In the genomic region with DNA sequence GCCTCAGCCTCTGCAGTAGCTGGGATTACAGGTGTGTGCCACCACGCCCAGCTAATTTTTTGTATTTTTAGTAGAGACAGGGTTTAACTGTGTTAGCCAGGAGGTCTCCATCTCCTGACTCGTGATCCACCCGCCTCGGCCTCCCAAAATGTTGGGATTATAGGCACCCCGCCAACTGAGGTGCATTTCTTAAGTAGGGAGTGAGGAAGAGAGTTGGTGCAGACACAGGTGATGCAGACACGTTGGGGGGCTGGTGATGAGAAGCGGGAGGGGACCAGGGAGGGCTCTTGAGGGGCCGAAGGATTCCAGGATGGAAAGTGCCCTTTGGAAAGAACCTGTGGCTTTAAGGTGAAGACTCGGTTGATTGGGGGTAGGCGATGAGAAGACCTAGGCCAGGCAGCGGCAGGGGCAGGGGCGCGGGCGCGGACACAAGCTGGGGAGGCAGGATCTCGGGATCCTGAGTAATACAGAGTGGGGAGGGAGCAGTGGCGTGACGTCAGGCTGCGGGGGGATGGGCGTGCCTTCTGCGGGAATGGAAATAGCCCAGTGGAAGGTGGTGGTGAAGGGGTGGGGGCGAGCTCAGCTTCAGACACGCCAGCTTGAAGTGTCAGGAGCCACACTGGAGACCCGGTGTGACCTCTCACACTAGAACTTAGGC, we compare ENCODE assay signal across 11 cellular contexts. TPM values are rescaled to one million over a fixed set of nuclear protein-coding genes. Genes with fewer than 3 reads are reported as not detected.
DNase-seq lines count a peak whose midpoint lies in the region; ATAC-seq and TF ChIP-seq lines count a peak whose summit lies in the region.
"Had no signal": no experiment of that assay in that cellular context is flagged by ENCODE, and none has a peak within 500 bp of the region (broad histone marks: within the 10 kb centered on the region; RNA-seq: fewer than 3 reads in every experiment).

No MANE protein-coding gene starts in this region.

- no peak for TF ChIP-seq CTCF in epithelial cell of esophagus (IDR thresholded peaks at IDR 0.05; ENCODE audit: insufficient read depth, low read depth, low read length, missing control alignments)
- TF ChIP-seq CTCF in type B pancreatic cell (conservative IDR thresholded peaks at IDR 0.05), result no peak
- TF ChIP-seq CTCF in PC-9 (conservative IDR thresholded peaks at IDR 0.05), result no peak

- no peak overlapping the region for H3K27ac Mint-ChIP-seq in type B pancreatic cell

- ATAC-seq in SK-N-SH treated with all-trans-retinoic acid at 6 μM for 48 hours, result no peak

- BruUV-seq in PC-9 (replicated peaks; lab: Mats Ljungman, UMichigan), result no TSS peak

- no peak overlapping the region for H3K27ac ChIP-seq in PC-9

- peaks cover 18% of the 10 kb centered on the region for H3K4me1 ChIP-seq in PC-9 (replicated peaks; ENCODE audit: insufficient read depth)

- intact Hi-C loops in PC-9 (cut with micrococcal nuclease; ENCODE audit: unreplicated experiment), result no loop called here

- DNase-seq in NCI-H69 (lab: John Stamatoyannopoulos, UW), result peak; percentile 19
- peak; percentile 57 for DNase-seq in epithelial cell of esophagus (ENCODE audit: low read depth)
- DNase-seq in middle frontal gyrus (ENCODE audit: extremely low spot score, low spot score), result peak; percentile 32
- DNase-seq in type B pancreatic cell (ENCODE audit: extremely low spot score, unreplicated experiment), result no peak
- DNase-seq in PC-9, result no peak
- no peak for DNase-seq in A172 (ENCODE audit: low spot score)
- DNase-seq in SIG-M5 treated with dmso at 0.1 percent for 504 hours (lab: John Stamatoyannopoulos, UW; ENCODE audit: unreplicated experiment), result no peak
- DNase-seq: activated naive CD4-positive, alpha-beta T cell; NCI-H1092; stimulated activated CD4-positive, alpha-beta T cell treated with anti-CD3 and anti-CD28 coated beads, Interleukin-2, amount 100 ng/mL, for 48 hours had no signal

- H2AFZ ChIP-seq in PC-9, result no peak overlapping the region

- no peaks in the 10 kb centered on the region for H3K36me3 Mint-ChIP-seq in type B pancreatic cell

- H3K27me3 ChIP-seq in PC-9 (ENCODE audit: insufficient read depth, low read depth), result no peaks in the 10 kb centered on the region

- no peaks in the 10 kb centered on the region for H3K27me3 Mint-ChIP-seq in type B pancreatic cell

- peak overlapping the region; percentile 51 for H3K4me3 Mint-ChIP-seq in type B pancreatic cell

- H3K36me3 ChIP-seq in PC-9 (ENCODE audit: low read depth), result no peaks in the 10 kb centered on the region

- H3K9me3 ChIP-seq in PC-9 (ENCODE audit: insufficient read depth, low read depth), result no peaks in the 10 kb centered on the region

- H3F3A ChIP-seq in PC-9 (ENCODE audit: insufficient read depth, low read depth), result peaks cover 7% of the 10 kb centered on the region; the same call in 1 of the 2 replicates

- peaks cover 28% of the 10 kb centered on the region for H3K4me1 Mint-ChIP-seq in type B pancreatic cell (ENCODE audit: unreplicated experiment)

- no peaks in the 10 kb centered on the region for H3K9me3 Mint-ChIP-seq in type B pancreatic cell

- POLR2A ChIA-PET in PC-9 (lab: Charles Lee; ENCODE audit: unreplicated experiment), result no interaction called here

- peaks cover 18% of the 10 kb centered on the region for H4K20me1 ChIP-seq in PC-9 (ENCODE audit: insufficient read depth)

- H3K9me2 ChIP-seq in PC-9 (ENCODE audit: insufficient read depth), result no peaks in the 10 kb centered on the region

- H3K4me2 ChIP-seq in PC-9, result no peak overlapping the region

- H3K79me2 ChIP-seq in PC-9 (ENCODE audit: low read depth), result peaks cover 24% of the 10 kb centered on the region

- CTCF ChIA-PET in PC-9 (lab: Charles Lee), result no interaction called here

- H3K4me3 ChIP-seq in epithelial cell of esophagus (ENCODE audit: low read length) (no peak overlapping the region), PC-9 (no peak overlapping the region)

TF ChIP-seq in SK-N-SH treated with all-trans-retinoic acid at 6 μM for 48 hours, 23 proteins besides CTCF, POLR2A, EP300 and RAD21:
- TF ChIP-seq SNAI2 (CRISPR knock-in tag; IDR thresholded peaks at IDR 0.05), result no peak
- TF ChIP-seq ARNTL (CRISPR knock-in tag; IDR thresholded peaks at IDR 0.05; ENCODE audit: borderline replicate concordance, low read depth), result no peak
- no peak for TF ChIP-seq RARB (CRISPR knock-in tag; IDR thresholded peaks at IDR 0.05)
- TF ChIP-seq BACH2 (CRISPR knock-in tag; IDR thresholded peaks at IDR 0.05; ENCODE audit: borderline replicate concordance), result no peak
- no peak for TF ChIP-seq TCF4 (CRISPR knock-in tag; IDR thresholded peaks at IDR 0.05; ENCODE audit: borderline replicate concordance)
- no peak for TF ChIP-seq ISL1 (CRISPR knock-in tag; IDR thresholded peaks at IDR 0.05)
- no peak for TF ChIP-seq ZFP30 (CRISPR knock-in tag; IDR thresholded peaks at IDR 0.05)
- TF ChIP-seq ZNF565 (CRISPR knock-in tag; conservative IDR thresholded peaks at IDR 0.05; ENCODE audit: low read depth), result no peak
- no peak for TF ChIP-seq ZFP3 (CRISPR knock-in tag; IDR thresholded peaks at IDR 0.05)
- no peak for TF ChIP-seq ZNF8 (CRISPR knock-in tag; IDR thresholded peaks at IDR 0.05)
- TF ChIP-seq CSDC2 (CRISPR knock-in tag; IDR thresholded peaks at IDR 0.05), result no peak
- TF ChIP-seq, protein P1, sequence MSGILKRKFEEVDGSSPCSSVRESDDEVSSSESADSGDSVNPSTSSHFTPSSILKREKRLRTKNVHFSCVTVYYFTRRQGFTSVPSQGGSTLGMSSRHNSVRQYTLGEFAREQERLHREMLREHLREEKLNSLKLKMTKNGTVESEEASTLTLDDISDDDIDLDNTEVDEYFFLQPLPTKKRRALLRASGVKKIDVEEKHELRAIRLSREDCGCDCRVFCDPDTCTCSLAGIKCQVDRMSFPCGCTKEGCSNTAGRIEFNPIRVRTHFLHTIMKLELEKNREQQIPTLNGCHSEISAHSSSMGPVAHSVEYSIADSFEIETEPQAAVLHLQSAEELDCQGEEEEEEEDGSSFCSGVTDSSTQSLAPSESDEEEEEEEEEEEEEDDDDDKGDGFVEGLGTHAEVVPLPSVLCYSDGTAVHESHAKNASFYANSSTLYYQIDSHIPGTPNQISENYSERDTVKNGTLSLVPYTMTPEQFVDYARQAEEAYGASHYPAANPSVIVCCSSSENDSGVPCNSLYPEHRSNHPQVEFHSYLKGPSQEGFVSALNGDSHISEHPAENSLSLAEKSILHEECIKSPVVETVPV (CRISPR knock-in tag; IDR thresholded peaks at IDR 0.05), result no peak
- TF ChIP-seq PPARA (CRISPR knock-in tag; IDR thresholded peaks at IDR 0.05; ENCODE audit: borderline replicate concordance), result no peak
- TF ChIP-seq, protein P2, sequence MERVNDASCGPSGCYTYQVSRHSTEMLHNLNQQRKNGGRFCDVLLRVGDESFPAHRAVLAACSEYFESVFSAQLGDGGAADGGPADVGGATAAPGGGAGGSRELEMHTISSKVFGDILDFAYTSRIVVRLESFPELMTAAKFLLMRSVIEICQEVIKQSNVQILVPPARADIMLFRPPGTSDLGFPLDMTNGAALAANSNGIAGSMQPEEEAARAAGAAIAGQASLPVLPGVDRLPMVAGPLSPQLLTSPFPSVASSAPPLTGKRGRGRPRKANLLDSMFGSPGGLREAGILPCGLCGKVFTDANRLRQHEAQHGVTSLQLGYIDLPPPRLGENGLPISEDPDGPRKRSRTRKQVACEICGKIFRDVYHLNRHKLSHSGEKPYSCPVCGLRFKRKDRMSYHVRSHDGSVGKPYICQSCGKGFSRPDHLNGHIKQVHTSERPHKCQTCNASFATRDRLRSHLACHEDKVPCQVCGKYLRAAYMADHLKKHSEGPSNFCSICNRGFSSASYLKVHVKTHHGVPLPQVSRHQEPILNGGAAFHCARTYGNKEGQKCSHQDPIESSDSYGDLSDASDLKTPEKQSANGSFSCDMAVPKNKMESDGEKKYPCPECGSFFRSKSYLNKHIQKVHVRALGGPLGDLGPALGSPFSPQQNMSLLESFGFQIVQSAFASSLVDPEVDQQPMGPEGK (CRISPR knock-in tag; IDR thresholded peaks at IDR 0.05; ENCODE audit: borderline replicate concordance), result no peak
- no peak for TF ChIP-seq TOX (CRISPR knock-in tag; IDR thresholded peaks at IDR 0.05; ENCODE audit: borderline replicate concordance)
- TF ChIP-seq ESRRG (CRISPR knock-in tag; IDR thresholded peaks at IDR 0.05), result no peak
- TF ChIP-seq, protein P3, sequence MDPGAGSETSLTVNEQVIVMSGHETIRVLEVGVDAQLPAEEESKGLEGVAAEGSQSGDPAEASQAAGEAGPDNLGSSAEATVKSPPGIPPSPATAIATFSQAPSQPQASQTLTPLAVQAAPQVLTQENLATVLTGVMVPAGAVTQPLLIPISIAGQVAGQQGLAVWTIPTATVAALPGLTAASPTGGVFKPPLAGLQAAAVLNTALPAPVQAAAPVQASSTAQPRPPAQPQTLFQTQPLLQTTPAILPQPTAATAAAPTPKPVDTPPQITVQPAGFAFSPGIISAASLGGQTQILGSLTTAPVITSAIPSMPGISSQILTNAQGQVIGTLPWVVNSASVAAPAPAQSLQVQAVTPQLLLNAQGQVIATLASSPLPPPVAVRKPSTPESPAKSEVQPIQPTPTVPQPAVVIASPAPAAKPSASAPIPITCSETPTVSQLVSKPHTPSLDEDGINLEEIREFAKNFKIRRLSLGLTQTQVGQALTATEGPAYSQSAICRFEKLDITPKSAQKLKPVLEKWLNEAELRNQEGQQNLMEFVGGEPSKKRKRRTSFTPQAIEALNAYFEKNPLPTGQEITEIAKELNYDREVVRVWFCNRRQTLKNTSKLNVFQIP (CRISPR knock-in tag; IDR thresholded peaks at IDR 0.05; ENCODE audit: borderline replicate concordance, low read depth), result no peak
- TF ChIP-seq ZNF70 (CRISPR knock-in tag; IDR thresholded peaks at IDR 0.05), result no peak

RNA-seq across cellular contexts. Expression of gene ATP6V0C, which starts 2.5 kb away (rescaled TPM):
- total RNA-seq in type B pancreatic cell (ENCODE audit: low replicate concordance) (155 and 223 TPM in 2 replicates), PC-9 (2021) (205 and 249 TPM in 2 replicates)
- 24.7 and 51.1 TPM in 2 replicates for total RNA-seq in A172 (2014; rRNA removed; shearing (Covaris generic))

RNA-seq across cellular contexts. Expression of gene AMDHD2, which starts 8.9 kb away (rescaled TPM):
- total RNA-seq in type B pancreatic cell (ENCODE audit: low replicate concordance) (46.1 and 61.8 TPM in 2 replicates), PC-9 (2021) (47.9 and 61.5 TPM in 2 replicates)
- total RNA-seq in A172 (2014; rRNA removed; shearing (Covaris generic)), result 71.3 and 76.8 TPM in 2 replicates

RNA-seq across cellular contexts. Expression of gene CEMP1, which starts 20.0 kb away (rescaled TPM):
- total RNA-seq in type B pancreatic cell (ENCODE audit: low replicate concordance) (0.22 and 0.74 TPM in 2 replicates), PC-9 (2021) (0.43 and 0.94 TPM in 2 replicates)
- not detected in 2 replicates for total RNA-seq in A172 (2014; rRNA removed; shearing (Covaris generic))

RNA-seq across cellular contexts. Expression of gene PDPK1, which starts 26.6 kb away (rescaled TPM):
- 40.8 and 57.1 TPM in 2 replicates for total RNA-seq in type B pancreatic cell (ENCODE audit: low replicate concordance)
- 43.2 and 46.8 TPM in 2 replicates for total RNA-seq in PC-9 (2021)
- total RNA-seq in A172 (2014; rRNA removed; shearing (Covaris generic)), result 15.1 and 21.1 TPM in 2 replicates

RNA-seq across cellular contexts. Expression of gene TBC1D24, which starts 36.3 kb away (rescaled TPM):
- total RNA-seq in type B pancreatic cell (ENCODE audit: low replicate concordance), result 15.6 and 22.1 TPM in 2 replicates
- 30.0 and 34.2 TPM in 2 replicates for total RNA-seq in PC-9 (2021)
- 8.6 and 18.0 TPM in 2 replicates for total RNA-seq in A172 (2014; rRNA removed; shearing (Covaris generic))

Comparison
In these comparisons a context has a peak if more than half of its experiments do, and no peak if none do; other contexts are left out.
1. DNase-seq: peak in NCI-H69 (single experiment), epithelial cell of esophagus (single experiment) and middle frontal gyrus (single experiment); none in type B pancreatic cell (single experiment), PC-9 (0 of 2), A172 (single experiment) and SIG-M5 treated with dmso at 0.1 percent for 504 hours (single experiment).